In genomic region chr12:124632510-124632909, GRCh38 we compare ENCODE assay signal across 1 cellular context.
TF ChIP-seq lines count a peak whose summit lies in the region.

No MANE protein-coding gene starts in this region.

TF ChIP-seq in SK-N-SH treated with all-trans-retinoic acid at 6 μM for 48 hours, 23 proteins besides CTCF, POLR2A, EP300 and RAD21 (continued from another document):
- TF ChIP-seq PATZ1 (CRISPR knock-in tag; IDR thresholded peaks at IDR 0.05; ENCODE audit: borderline replicate concordance) (no peak), PPARA (CRISPR knock-in tag; IDR thresholded peaks at IDR 0.05; ENCODE audit: borderline replicate concordance) (no peak), OSR1 (CRISPR knock-in tag; IDR thresholded peaks at IDR 0.05) (no peak), POU6F1 (CRISPR knock-in tag; IDR thresholded peaks at IDR 0.05; ENCODE audit: borderline replicate concordance, low read depth) (no peak), TCF4 (CRISPR knock-in tag; IDR thresholded peaks at IDR 0.05; ENCODE audit: borderline replicate concordance) (no peak), ISL1 (CRISPR knock-in tag; IDR thresholded peaks at IDR 0.05) (no peak), ZNF70 (CRISPR knock-in tag; IDR thresholded peaks at IDR 0.05) (no peak), BACH2 (CRISPR knock-in tag; IDR thresholded peaks at IDR 0.05; ENCODE audit: borderline replicate concordance) (no peak), ZFP3 (CRISPR knock-in tag; IDR thresholded peaks at IDR 0.05) (no peak)
